23 cellular contexts compared by ENCODE assay signal in the genomic region with DNA sequence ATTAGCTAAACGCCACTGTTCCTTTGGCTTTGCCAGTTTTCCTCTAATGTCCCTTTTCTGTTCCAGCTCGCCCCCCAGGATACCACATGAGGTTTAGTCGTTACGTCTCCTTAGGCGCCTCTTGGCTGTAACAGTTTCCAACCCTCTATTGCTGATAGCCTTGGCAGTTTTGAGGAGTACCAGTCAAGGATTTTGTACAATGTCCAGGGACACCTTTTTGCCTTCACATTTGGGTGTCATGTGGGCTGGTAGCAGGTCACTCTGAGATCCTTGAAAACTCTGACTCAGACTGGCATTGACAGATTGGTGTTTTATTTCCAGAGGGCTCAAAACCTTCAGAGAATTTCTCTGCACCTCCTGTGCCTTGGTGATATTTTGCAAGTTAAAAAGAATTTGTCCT. TPM values are rescaled to one million over a fixed set of nuclear protein-coding genes. Genes with fewer than 3 reads are reported as not detected.
DNase-seq lines count a peak whose midpoint lies in the region; ATAC-seq, FAIRE-seq and TF ChIP-seq lines count a peak whose summit lies in the region.
"Had no signal": no experiment of that assay in that cellular context is flagged by ENCODE, and none has a peak within 500 bp of the region (broad histone marks: within the 10 kb centered on the region; RNA-seq: fewer than 3 reads in every experiment).

No MANE protein-coding gene starts in this region.

- H3K4me3 ChIP-seq in GM23338 (no peak overlapping the region), H1 (ENCODE audit: extremely low read depth in 1 of 4, insufficient read depth in 2 of 4, low read depth in 3 of 4, low read length in 4 of 4) (no peak overlapping the region), left ventricle myocardium inferior (no peak overlapping the region), suprapubic skin (no peak overlapping the region)
- H3K4me3 ChIP-seq: A549, SK-N-MC had no signal

- H3K18ac ChIP-seq in H1 (ENCODE audit: extremely low read depth, low read length): no peak overlapping the region

- H3K79me2 ChIP-seq in GM23338 (replicated peaks; ENCODE audit: insufficient read depth) (peaks cover 91% of the 10 kb centered on the region), H1 (ENCODE audit: control insufficient read depth in 1 of 2, insufficient read depth in 2 of 2, low read length in 2 of 2) (peaks cover 4 to 58% of the 10 kb centered on the region in 2 experiments; a peak in 3 of 4 replicates)

- H3K56ac ChIP-seq in H1 (replicated peaks; ENCODE audit: insufficient read length, low read depth, low read length): no peak overlapping the region

- no peaks in the 10 kb centered on the region for H3K9me3 ChIP-seq in H1 (ENCODE audit: insufficient read depth in 2 of 2, low read depth in 1 of 2, low read length in 1 of 2)
- H3K9me3 ChIP-seq in left ventricle myocardium inferior (replicated peaks): no peaks in the 10 kb centered on the region
- H3K9me3 ChIP-seq in suprapubic skin: no peaks in the 10 kb centered on the region
- H3K9me3 ChIP-seq: A549, Caco-2 had no signal

- H4K5ac ChIP-seq in H1 (ENCODE audit: insufficient read length, low read depth, low read length): no peak overlapping the region

- peak overlapping the region; percentile 53 for H3K4ac ChIP-seq in H1 (replicated peaks; ENCODE audit: insufficient read length, low read depth, low read length)

- WGBS in H1 (ENCODE audit: extremely low coverage in 1 of 2, insufficient coverage in 1 of 2, insufficient read length in 1 of 2, insufficient replicate concordance in 2 of 2, low coverage in 1 of 2, low lambda C conversion rate in 2 of 2, missing lambda C conversion rate in 1 of 2), 2 experiments: 98% methylated on average over 5 of the region's 5 CpGs; no CpG with 5 or more reads in 1 of the 2 experiments
- 93% methylated on average over 5 of the region's 5 CpGs for WGBS in suprapubic skin

- TF ChIP-seq EP300 in H1 (IDR thresholded peaks at IDR 0.05; ENCODE audit: borderline replicate concordance in 1 of 2, low read depth in 2 of 2, low read length in 2 of 2) (no peak), suprapubic skin (IDR thresholded peaks at IDR 0.05) (no peak)

- H2BK5ac ChIP-seq in H1 (ENCODE audit: low read depth, low read length): no peak overlapping the region

- no peaks in the 10 kb centered on the region for H3K9me3 Mint-ChIP-seq in GM23338
- no peaks in the 10 kb centered on the region for H3K9me3 Mint-ChIP-seq in osteocyte (ENCODE audit: unreplicated experiment)
- H3K9me3 Mint-ChIP-seq: CD8-positive, alpha-beta T cell had no signal

- H3K4me1 Mint-ChIP-seq in GM23338 (peaks cover 35% of the 10 kb centered on the region), osteocyte (ENCODE audit: unreplicated experiment) (peaks cover 14% of the 10 kb centered on the region)

- H4K20me1 ChIP-seq in GM23338 (replicated peaks; ENCODE audit: insufficient read depth): peaks cover 27% of the 10 kb centered on the region
- H4K20me1 ChIP-seq in H1 (replicated peaks in 1 of 2; ENCODE audit: control insufficient read depth in 1 of 2, insufficient read depth in 2 of 2, low read length in 2 of 2): peaks cover 4 to 15% of the 10 kb centered on the region in 2 experiments

- H3K27me3 ChIP-seq in GM23338 (ENCODE audit: insufficient read depth): no peaks in the 10 kb centered on the region
- no peaks in the 10 kb centered on the region for H3K27me3 ChIP-seq in H1 (replicated peaks in 1 of 4; ENCODE audit: control insufficient read depth in 3 of 4, extremely low read depth in 1 of 4, insufficient read depth in 3 of 4, low read length in 3 of 4)
- H3K27me3 ChIP-seq in left ventricle myocardium inferior (ENCODE audit: low read depth): no peaks in the 10 kb centered on the region
- no peaks in the 10 kb centered on the region for H3K27me3 ChIP-seq in suprapubic skin

- H3K4me1 ChIP-seq in GM23338 (ENCODE audit: insufficient read depth) (peaks cover 20% of the 10 kb centered on the region; the same call in 1 of the 2 replicates), H1 (replicated peaks in 1 of 4; ENCODE audit: control insufficient read depth in 3 of 4, insufficient read depth in 4 of 4, low read length in 3 of 4) (peaks cover 2 to 17% (median 8%) of the 10 kb centered on the region in 4 experiments; a peak in 6 of 7 replicates), left ventricle myocardium inferior (peaks cover 97% of the 10 kb centered on the region), suprapubic skin (peaks cover under 1% of the 10 kb centered on the region)
- H3K4me1 ChIP-seq: A549, Caco-2 had no signal

- H3K36me3 Mint-ChIP-seq in GM23338 (ENCODE audit: low read depth) (peaks cover 56% of the 10 kb centered on the region), osteocyte (ENCODE audit: unreplicated experiment) (peaks cover 13% of the 10 kb centered on the region)

- TF ChIP-seq CTCF in GM23338 (conservative IDR thresholded peaks at IDR 0.05; ENCODE audit: low read depth in 2 of 2) (no peak), H1 (IDR thresholded peaks at IDR 0.05; ENCODE audit: control extremely low read depth in 1 of 3, insufficient read depth in 1 of 3, low read depth in 1 of 3, low read length in 3 of 3) (no peak), left ventricle myocardium inferior (IDR thresholded peaks at IDR 0.05; ENCODE audit: borderline replicate concordance) (no peak), osteocyte (IDR thresholded peaks at IDR 0.05) (no peak), suprapubic skin (IDR thresholded peaks at IDR 0.05) (no peak)

- H3K36me3 ChIP-seq in GM23338 (ENCODE audit: insufficient read depth) (peaks cover 14% of the 10 kb centered on the region), H1 (ENCODE audit: control insufficient read depth in 2 of 4, insufficient read depth in 4 of 4, low read length in 3 of 4) (peaks cover 0 to 18% (median 7%) of the 10 kb centered on the region in 4 experiments; a peak in 3 of 8 replicates), left ventricle myocardium inferior (peaks cover 52% of the 10 kb centered on the region), suprapubic skin (peaks cover 23% of the 10 kb centered on the region)

- ATAC-seq in GM23338: no peak
- ATAC-seq: A549; CD8-positive, alpha-beta T cell had no signal

- no peak overlapping the region for H4K8ac ChIP-seq in H1 (ENCODE audit: extremely low read depth, insufficient read depth, low read length)

- H3K23me2 ChIP-seq in H1 (ENCODE audit: low read depth, low read length): no peaks in the 10 kb centered on the region; the same call in 1 of the 2 replicates

- DNase-seq in GM23338 (ENCODE audit: low spot score): no peak
- no peak for DNase-seq in H1 (ENCODE audit: low read depth in 1 of 2, low spot score in 2 of 2)
- no peak for DNase-seq in left ventricle myocardium inferior
- no peak for DNase-seq in osteocyte (ENCODE audit: extremely low spot score, unreplicated experiment)
- DNase-seq in suprapubic skin (ENCODE audit: low spot score in 2 of 2): no peak
- DNase-seq in hippocampal formation (lab: John Stamatoyannopoulos, UW): no peak
- DNase-seq in activated gamma-delta T cell (lab: John Stamatoyannopoulos, UW): no peak
- DNase-seq: C1 segment of cervical spinal cord; Caco-2; CD8-positive, alpha-beta T cell; NCI-H1048; NCI-H1417; NCI-H1694; NCI-H2081; NCI-H2227 treated with DMSO at 0.1 percent for 48 hours; NCI-H526 treated with DMSO at 0.1 percent for 48 hours; SIG-M5 had no signal

- no peak for TF ChIP-seq POLR2A in H1 (IDR thresholded peaks at IDR 0.05; ENCODE audit: control extremely low read depth in 1 of 2, low read depth in 2 of 2, low read length in 2 of 2)
- no peak for TF ChIP-seq POLR2A in suprapubic skin (IDR thresholded peaks at IDR 0.05)

- H2AK5ac ChIP-seq in H1 (ENCODE audit: low read depth, low read length): no peak overlapping the region

- no peak overlapping the region for H2AFZ ChIP-seq in GM23338
- H2AFZ ChIP-seq in H1 (ENCODE audit: low read length): no peak overlapping the region

- H3K27me3 Mint-ChIP-seq in GM23338 (ENCODE audit: insufficient read depth, low read depth, poor library complexity) (peaks cover 5% of the 10 kb centered on the region), osteocyte (ENCODE audit: unreplicated experiment) (no peaks in the 10 kb centered on the region)

- no peak for TF ChIP-seq RAD21 in H1 (IDR thresholded peaks at IDR 0.05 in 1 of 2, conservative IDR thresholded peaks at IDR 0.05 in 1 of 2; ENCODE audit: low read depth in 2 of 2, low read length in 2 of 2)

- no peak overlapping the region for H3K14ac ChIP-seq in H1 (ENCODE audit: insufficient read length)

- H2BK120ac ChIP-seq in H1 (replicated peaks; ENCODE audit: low read depth, low read length): no peak overlapping the region

- no peak overlapping the region for H3K4me2 ChIP-seq in GM23338
- no peak overlapping the region for H3K4me2 ChIP-seq in H1 (ENCODE audit: insufficient read depth in 1 of 2, low read depth in 2 of 2, low read length in 2 of 2)
- H3K4me2 ChIP-seq: A549 had no signal

- FAIRE-seq in H1 (lab: Jason Lieb, UNC): no peak
- FAIRE-seq: A549, G401.6, H54 had no signal

- H3K4me3 Mint-ChIP-seq in GM23338: no peak overlapping the region
- H3K4me3 Mint-ChIP-seq in osteocyte (ENCODE audit: unreplicated experiment): no peak overlapping the region
- H3K4me3 Mint-ChIP-seq: CD8-positive, alpha-beta T cell had no signal

- H3K23ac ChIP-seq in H1 (ENCODE audit: insufficient read length): no peak overlapping the region

- intact Hi-C loops in left ventricle myocardium inferior (cut with micrococcal nuclease): no loop called here

- H3K9ac ChIP-seq in H1 (replicated peaks in 1 of 4; ENCODE audit: extremely low read depth in 1 of 4, low read depth in 3 of 4, low read length in 3 of 4): no peak overlapping the region

- CTCF ChIA-PET in H1 (lab: Charles Lee; ENCODE audit: partially characterized antibody): interaction anchor here (0.7 to 11.1 kb wide), 9 partner anchors 10 to 286 kb away, joined by 3 to 189 read pairs (median 5); partner anchors contain the start of gene SH2B3

- H2BK15ac ChIP-seq in H1 (ENCODE audit: low read length): 0 out of 2 replicates have a peak overlapping the region, but pooled peaks have one; percentile 6

- H2BK20ac ChIP-seq in H1 (ENCODE audit: low read length): no peak overlapping the region

- peak overlapping the region; percentile 57; the same call in 1 of the 2 replicates for H3K27ac ChIP-seq in GM23338 (ENCODE audit: low read depth)
- H3K27ac ChIP-seq in H1 (ENCODE audit: low read depth, low read length): no peak overlapping the region
- H3K27ac ChIP-seq in left ventricle myocardium inferior (replicated peaks): peak overlapping the region; percentile 97
- no peak overlapping the region for H3K27ac ChIP-seq in suprapubic skin
- H3K27ac ChIP-seq: A549, HL-60, RWPE1, SK-N-MC had no signal

- H3K79me1 ChIP-seq in H1 (ENCODE audit: low read depth, low read length): peaks cover 14% of the 10 kb centered on the region; the same call in 1 of the 2 replicates

- no peak overlapping the region for H4K91ac ChIP-seq in H1 (replicated peaks; ENCODE audit: insufficient read length, low read length)

- H3K9me2 ChIP-seq in GM23338 (ENCODE audit: insufficient read depth): no peaks in the 10 kb centered on the region

- POLR2A ChIA-PET in H1 (lab: Charles Lee; ENCODE audit: partially characterized antibody): interaction anchor here (0.7 to 2.4 kb wide), 6 partner anchors 9 to 266 kb away, joined by 3 to 9 read pairs (median 4); partner anchors contain the start of genes ACAD10 and SH2B3

- H3F3A ChIP-seq in GM23338 (replicated peaks; ENCODE audit: low read depth): peaks cover 5% of the 10 kb centered on the region

- H3K27ac Mint-ChIP-seq in GM23338 (no peak overlapping the region), osteocyte (ENCODE audit: unreplicated experiment) (peak overlapping the region; percentile 14)
- H3K27ac Mint-ChIP-seq: CD8-positive, alpha-beta T cell had no signal

- no peak overlapping the region for H2BK12ac ChIP-seq in H1 (ENCODE audit: low read depth, low read length)

RNA-seq across cellular contexts. Expression of gene SH2B3, which starts 14.1 kb away (rescaled TPM):
- total RNA-seq in GM23338 (2014; rRNA removed; shearing (Covaris generic)): 59.0 and 59.3 TPM in 2 replicates
- polyA plus RNA-seq in GM23338 (2016; fragmentation: Nextera tagmentation; extraction: Ambion mirVana) (7.6 and 8.1 TPM in 2 replicates), H1 (2011; rRNA removed) (20.8 and 25.1 TPM in 2 replicates)
- total RNA-seq in H1 (2021; fragmentation: NEBNext Ultra II Directional; extraction: Animal tissue kit (Norgen Biotek cat#: 25700)): 29.8 and 34.1 TPM in 2 replicates
- 18.3 TPM for polyA plus RNA-seq in H1 (2011; cell fraction: cytosol; rRNA removed)
- polyA plus RNA-seq in H1 (2011; cell fraction: nucleus; rRNA removed): 18.8 TPM
- polyA plus RNA-seq in H1 (2012, experiment 1 of 2): 18.4 to 20.9 TPM (median 20.6 TPM) in 4 replicates
- polyA plus RNA-seq in H1 (2012, experiment 2 of 2): 12.1 TPM
- 20.8 TPM for polyA plus RNA-seq in H1 (2013, experiment 1 of 2)
- 21.5 TPM for polyA plus RNA-seq in H1 (2013, experiment 2 of 2)
- 12.6 and 17.8 TPM in 2 replicates for polyA minus RNA-seq in H1 (2011; rRNA and poly(A)+ RNA removed)
- 19.1 TPM for polyA minus RNA-seq in H1 (2011; cell fraction: cytosol; rRNA and poly(A)+ RNA removed)
- 14.7 TPM for polyA minus RNA-seq in H1 (2011; cell fraction: nucleus; rRNA and poly(A)+ RNA removed)
- total RNA-seq in left ventricle myocardium inferior (50.5 TPM), osteocyte (36.4 and 37.4 TPM in 2 replicates), suprapubic skin (1 to 10 TPM; 3.4 to 7.1 (median 4.2) TPM)

RNA-seq across cellular contexts. Expression of gene PHETA1, which starts 50.9 kb away (rescaled TPM):
- total RNA-seq in GM23338 (2014; rRNA removed; shearing (Covaris generic)): 12.9 and 15.4 TPM in 2 replicates
- polyA plus RNA-seq in GM23338 (2016; fragmentation: Nextera tagmentation; extraction: Ambion mirVana) (4.8 and 5.3 TPM in 2 replicates), H1 (2011; rRNA removed) (5.2 and 9.7 TPM in 2 replicates)
- total RNA-seq in H1 (2021; fragmentation: NEBNext Ultra II Directional; extraction: Animal tissue kit (Norgen Biotek cat#: 25700)): 12.3 and 13.7 TPM in 2 replicates
- 7.1 TPM for polyA plus RNA-seq in H1 (2011; cell fraction: cytosol; rRNA removed)
- polyA plus RNA-seq in H1 (2011; cell fraction: nucleus; rRNA removed): 8.6 TPM
- 5.3 to 9.2 TPM (median 8.8 TPM) in 4 replicates for polyA plus RNA-seq in H1 (2012, experiment 1 of 2)
- polyA plus RNA-seq in H1 (2012, experiment 2 of 2): 12.2 TPM
- 6.6 TPM for polyA plus RNA-seq in H1 (2013, experiment 1 of 2)
- polyA plus RNA-seq in H1 (2013, experiment 2 of 2): 6.6 TPM
- polyA minus RNA-seq in H1 (2011; rRNA and poly(A)+ RNA removed): 2.0 and 2.5 TPM in 2 replicates
- 5.1 TPM for polyA minus RNA-seq in H1 (2011; cell fraction: cytosol; rRNA and poly(A)+ RNA removed)
- polyA minus RNA-seq in H1 (2011; cell fraction: nucleus; rRNA and poly(A)+ RNA removed): 5.7 TPM
- total RNA-seq in left ventricle myocardium inferior (29.8 TPM), osteocyte (13.6 and 14.6 TPM in 2 replicates), suprapubic skin (10 to 100 TPM; 15.9 to 25.7 (median 23.2) TPM)

Comparison
In these comparisons a context has a peak if more than half of its experiments do, and no peak if none do; other contexts are left out.
1. H3K27ac ChIP-seq: peak in GM23338 (single experiment) and left ventricle myocardium inferior (single experiment); none in H1 (single experiment) and suprapubic skin (single experiment).